In the genomic region with DNA sequence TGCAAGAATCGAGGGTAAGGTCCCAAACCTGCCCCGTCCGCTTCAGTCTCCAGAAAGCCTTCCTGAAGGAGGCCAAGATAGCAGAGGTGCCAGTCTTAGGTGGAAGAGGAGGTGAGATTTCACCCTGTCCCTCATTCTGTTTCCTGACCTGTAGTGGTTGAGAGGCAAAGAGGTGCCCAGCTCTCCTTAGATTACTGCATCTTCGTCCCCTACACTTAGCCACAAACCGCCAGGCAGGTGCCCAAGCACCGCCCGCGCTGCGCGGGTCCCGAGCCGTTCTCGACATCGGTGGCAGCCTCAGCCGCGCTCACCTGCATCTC, we compare ENCODE assay signal across 8 cellular contexts. TPM values are rescaled to one million over a fixed set of nuclear protein-coding genes. Genes with fewer than 3 reads are reported as not detected.
DNase-seq lines count a peak whose midpoint lies in the region; ATAC-seq and TF ChIP-seq lines count a peak whose summit lies in the region.

No MANE protein-coding gene starts in this region.

- no peak for TF ChIP-seq POLR2A in ovary (IDR thresholded peaks at IDR 0.05)

- H3K9ac ChIP-seq in HUES6 (ENCODE audit: low read length): no peak overlapping the region

- peak; percentile 50 for DNase-seq in GM13977 (ENCODE audit: low spot score)
- DNase-seq in cardiac fibroblast (ENCODE audit: low read depth in 2 of 2): no peak
- DNase-seq in ovary: no peak
- DNase-seq in middle frontal gyrus (ENCODE audit: extremely low spot score, low spot score): no peak
- no peak for DNase-seq in activated T-cell treated with anti-CD3 and anti-CD28 coated beads, Interleukin-2, amount 50 U/mL, for 48 hours
- DNase-seq in cortex of kidney (lab: John Stamatoyannopoulos, UW): no peak

- intact Hi-C loops in ovary (cut with DNase I): loop anchor here in 2 of 4 donors (2.0 kb wide), 1 partner anchor 72 kb away; no protein-coding TSS in a partner anchor

- TF ChIP-seq EP300 in ovary (IDR thresholded peaks at IDR 0.05): no peak

- no peak for TF ChIP-seq CTCF in GM13977 (IDR thresholded peaks at IDR 0.05; ENCODE audit: extremely low read depth, insufficient read depth, missing control alignments)
- no peak for TF ChIP-seq CTCF in cardiac fibroblast (IDR thresholded peaks at IDR 0.05; ENCODE audit: low read depth, low read length)
- no peak for TF ChIP-seq CTCF in ovary (IDR thresholded peaks at IDR 0.05)

- no peaks in the 10 kb centered on the region for H3K9me3 ChIP-seq in HUES6 (ENCODE audit: control insufficient read depth, insufficient read depth, low read depth, low read length)
- no peaks in the 10 kb centered on the region for H3K9me3 ChIP-seq in ovary

- WGBS in ovary, 3 donors: 3 to 7% (median 5%) methylated on average over 16 of the region's 16 CpGs

- H3K36me3 ChIP-seq in HUES6 (ENCODE audit: control insufficient read depth, insufficient read depth, low read length): no peaks in the 10 kb centered on the region
- no peaks in the 10 kb centered on the region for H3K36me3 ChIP-seq in ovary

- peak overlapping the region; percentile 58 for H3K4me3 ChIP-seq in HUES6 (ENCODE audit: low read depth, low read length)
- H3K4me3 ChIP-seq in cardiac fibroblast (replicated peaks in 1 of 2; ENCODE audit: low read depth in 2 of 2, low read length in 2 of 2): peak overlapping the region; percentile 45 to 56
- peak overlapping the region; percentile 43 for H3K4me3 ChIP-seq in ovary

- H3K4me1 ChIP-seq in HUES6 (ENCODE audit: control insufficient read depth, insufficient read depth, low read length) (peaks cover 12% of the 10 kb centered on the region), ovary (ENCODE audit: insufficient read depth) (peaks cover 6% of the 10 kb centered on the region)

- ATAC-seq in HG02852 (IDR thresholded peaks at IDR 0.05; ENCODE audit: unreplicated experiment): no peak

- H3K27ac ChIP-seq in HUES6 (ENCODE audit: low read depth, low read length) (no peak overlapping the region), ovary (no peak overlapping the region)

- H3K27me3 ChIP-seq in HUES6 (ENCODE audit: control insufficient read depth, insufficient read depth, low read length) (peaks cover 100% of the 10 kb centered on the region), ovary (no peaks in the 10 kb centered on the region)

- in situ Hi-C loops in GM13977 (cut with MboI; ENCODE audit: low pct_unique_long_range_greater_than_20kb, low sequenced_read_pairs, unreplicated experiment): no loop called here

RNA-seq across cellular contexts. Expression of gene POLG, which starts 23.8 kb away (rescaled TPM):
- 10 to 100 TPM; 33.0 to 52.0 (median 43.0) TPM for total RNA-seq in ovary
- 10 to 100 TPM; 19.8 to 25.0 TPM for polyA plus RNA-seq in ovary
